Comparison of ENCODE assay signal across 23 cellular contexts in the genomic region with DNA sequence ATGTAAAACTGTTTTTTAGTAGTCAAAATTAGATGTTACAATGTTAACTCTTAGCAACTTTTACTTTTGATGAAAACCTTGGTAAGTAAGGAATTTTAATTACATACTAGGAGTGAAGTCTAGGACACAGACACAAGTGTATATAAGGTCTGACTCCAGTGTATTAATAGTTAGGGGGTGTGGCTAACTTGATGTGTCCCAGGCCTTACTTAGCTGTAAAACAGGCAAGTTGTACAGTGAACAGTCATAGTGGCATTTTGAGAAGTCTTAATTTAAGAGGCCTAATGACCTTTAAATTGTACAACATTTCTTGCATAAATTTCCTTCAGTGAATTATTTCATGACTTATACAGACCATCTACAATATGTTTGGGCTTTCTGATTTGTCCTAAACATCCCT.
"Had no signal": no experiment of that assay in that cellular context is flagged by ENCODE, and none has a peak within 500 bp of the region (broad histone marks: within the 10 kb centered on the region; RNA-seq: fewer than 3 reads in every experiment).

No MANE protein-coding gene starts in this region.

- H3K9me3 Mint-ChIP-seq: memory B cell had no signal

- H3K27ac ChIP-seq: coronary artery, gastroesophageal sphincter, lower lobe of right lung, neutrophil, psoas muscle had no signal

- ATAC-seq: gastroesophageal sphincter, left lobe of liver, lower lobe of right lung had no signal

- DNase-seq: central memory CD4-positive, alpha-beta T cell; effector CD4-positive, alpha-beta T cell; esophagus squamous epithelium; foreskin fibroblast; glutamatergic neuron; hippocampal formation; kidney glomerular epithelial cell; lower lobe of right lung; nephron progenitor cell; psoas muscle; retina; sigmoid colon; small intestine; stimulated activated CD4-positive, alpha-beta T cell treated with anti-CD3 and anti-CD28 coated beads, Interleukin-12 subunit alpha, Interleukin-12 subunit beta, amount 100 ng/mL, for 4 hours; stimulated activated CD4-positive, alpha-beta T cell treated with anti-CD3 and anti-CD28 coated beads, Interleukin-2, amount 100 ng/mL, for 48 hours; stimulated activated naive CD4-positive, alpha-beta T cell treated with Interleukin-2 at 50 U/mL for 16 hours; trophoblast cell had no signal

- H3K27ac Mint-ChIP-seq: memory B cell, mesothelial cell of epicardium, nephron progenitor cell had no signal

- H3K27me3 ChIP-seq: esophagus squamous epithelium, gastroesophageal sphincter, neutrophil, sigmoid colon had no signal

- H3K9me3 ChIP-seq: esophagus squamous epithelium, gastroesophageal sphincter, lower lobe of right lung, neutrophil, psoas muscle, sigmoid colon had no signal

- H3K4me1 ChIP-seq: psoas muscle had no signal

- H3K4me3 Mint-ChIP-seq: memory B cell, mesothelial cell of epicardium, nephron progenitor cell had no signal

- H3K4me1 Mint-ChIP-seq: mesothelial cell of epicardium had no signal

- H3K4me3 ChIP-seq: coronary artery, esophagus squamous epithelium, gastroesophageal sphincter, lower lobe of right lung, psoas muscle, sigmoid colon had no signal

- H3K27me3 Mint-ChIP-seq: memory B cell had no signal
